8 cellular contexts compared by ENCODE assay signal in the genomic region with DNA sequence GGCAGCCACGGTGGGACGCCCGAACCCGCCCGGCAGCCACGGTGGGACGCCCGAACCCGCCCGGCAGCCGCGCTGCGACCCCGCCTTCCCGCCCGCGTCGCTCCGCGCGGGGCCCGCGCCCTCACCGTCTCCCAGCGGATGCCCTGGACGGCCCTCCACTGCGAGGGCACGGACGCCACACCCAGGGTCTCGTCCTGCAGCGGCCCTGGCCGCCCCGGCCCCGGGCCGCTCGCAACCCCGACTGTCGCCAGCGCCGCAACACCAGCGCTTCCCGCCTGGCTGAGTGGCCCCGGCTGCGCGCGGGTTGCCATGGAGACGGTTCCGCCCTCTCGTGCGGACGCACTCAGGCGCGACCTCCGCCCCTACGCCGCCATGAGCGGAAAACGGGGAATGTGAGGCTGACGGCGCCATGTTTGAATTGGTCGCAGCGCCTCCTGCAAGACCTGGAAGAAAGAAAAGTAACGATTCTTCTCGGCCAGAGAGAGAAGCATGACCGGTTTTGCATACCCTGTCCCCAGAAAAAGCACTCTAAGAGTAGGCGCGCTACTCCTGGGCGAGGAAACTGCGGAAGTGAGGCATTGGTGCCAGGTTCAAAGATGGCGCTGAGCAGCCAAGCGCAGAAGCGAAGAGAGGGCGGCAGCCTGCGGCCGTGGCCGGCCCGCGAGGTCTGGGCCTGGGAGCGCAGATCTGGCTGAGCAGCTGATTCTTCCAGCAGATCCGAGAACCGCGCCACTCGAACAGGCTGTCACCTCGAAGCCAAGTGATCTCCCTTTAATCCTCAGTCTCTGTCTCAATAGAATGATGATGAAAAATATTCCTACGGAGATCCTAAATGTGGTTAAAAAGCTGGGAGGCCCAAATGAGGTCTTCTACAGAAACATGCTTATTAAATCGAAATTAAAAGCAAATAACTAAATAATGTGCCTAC. TPM values are rescaled to one million over a fixed set of nuclear protein-coding genes. Genes with fewer than 3 reads are reported as not detected.
A peak's percentile ranks its signal among the peaks of the same experiment; 100 is the strongest.
DNase-seq lines count a peak whose midpoint lies in the region; TF ChIP-seq lines count a peak whose summit lies in the region.

A gene (minus strand): TSS at position 432 of the 928 bp plus-strand sequence. CDS start 121 bp downstream, at position 311.

- H3K36me3 ChIP-seq in SK-N-SH (replicated peaks in 1 of 2; ENCODE audit: control insufficient read depth in 1 of 2, insufficient read depth in 2 of 2, low read length in 1 of 2) (no peaks in the 10 kb centered on the region), suprapubic skin (no peaks in the 10 kb centered on the region)

- no peaks in the 10 kb centered on the region for H3K4me1 ChIP-seq in SK-N-SH (ENCODE audit: control insufficient read depth in 1 of 2, insufficient read depth in 2 of 2, low read depth in 1 of 2, low read length in 1 of 2)
- peaks cover 8% of the 10 kb centered on the region for H3K4me1 ChIP-seq in suprapubic skin

- no peaks in the 10 kb centered on the region for H4K20me1 ChIP-seq in SK-N-SH (ENCODE audit: insufficient read depth)

- H3K27me3 ChIP-seq in SK-N-SH (ENCODE audit: insufficient read depth) (no peaks in the 10 kb centered on the region), suprapubic skin (no peaks in the 10 kb centered on the region)

- peak within 1 kb of the TSS; percentile 59 for H3K4me3 ChIP-seq in HFF-Myc (replicated peaks; ENCODE audit: low read depth, low read length)
- H3K4me3 ChIP-seq in NB4 (ENCODE audit: low read depth, low read length) = peak within 1 kb of the TSS; percentile 92
- peak within 1 kb of the TSS; percentile 59 to 69 for H3K4me3 ChIP-seq in SK-N-SH (ENCODE audit: low read depth in 2 of 2, low read length in 1 of 2)
- H3K4me3 ChIP-seq in suprapubic skin = peak within 1 kb of the TSS; percentile 91

- peak within 1 kb of the TSS; percentile 83 for H3K9ac ChIP-seq in SK-N-SH

- no peak for TF ChIP-seq RAD21 in SK-N-SH (IDR thresholded peaks at IDR 0.05; ENCODE audit: low read length)

- H3K9me3 ChIP-seq in SK-N-SH = no peaks in the 10 kb centered on the region
- H3K9me3 ChIP-seq in suprapubic skin = no peaks in the 10 kb centered on the region

- H2AFZ ChIP-seq in SK-N-SH (ENCODE audit: low read depth) = peak within 1 kb of the TSS; percentile 96

- CTCF ChIA-PET in SK-N-SH (lab: Yijun Ruan, JAX) = interaction anchor here (1.6 kb wide), 1 partner anchor 45 kb away, joined by 7 read pairs; a partner anchor contains a TSS

- DNase-seq in GM04503 (ENCODE audit: low read depth) (peak; percentile 52), HFF-Myc (ENCODE audit: extremely low read depth, low read depth) (peak; percentile 83), NB4 (ENCODE audit: low read depth) (peak; percentile 96), SK-N-SH (peak; percentile 98), glomerular endothelial cell (ENCODE audit: extremely low read depth, low read depth, low spot score) (peak; percentile 79), occipital lobe (lab: John Stamatoyannopoulos, UW) (peak; percentile 87), suprapubic skin (ENCODE audit: low spot score in 2 of 2) (peak; percentile 97)
- peak; percentile 97 for DNase-seq in activated naive CD4-positive, alpha-beta T cell treated with anti-CD3 and anti-CD28 coated beads, Interleukin-2, amount 50 U/mL, for 16 hours

- TF ChIP-seq POLR2A in NB4 (IDR thresholded peaks at IDR 0.05; ENCODE audit: extremely low read depth, insufficient read length) (peak; percentile 49), suprapubic skin (IDR thresholded peaks at IDR 0.05) (peak in 1 of 2 donors; percentile 18)

- TF ChIP-seq EP300 in SK-N-SH (IDR thresholded peaks at IDR 0.05; ENCODE audit: borderline replicate concordance in 1 of 2, low read depth in 1 of 2, low read length in 1 of 2) (no peak), suprapubic skin (IDR thresholded peaks at IDR 0.05) (no peak)

- H3K27ac ChIP-seq in SK-N-SH (ENCODE audit: low read depth in 2 of 2, low read length in 1 of 2) (peak within 1 kb of the TSS; percentile 94 to 98), suprapubic skin (peak within 1 kb of the TSS; percentile 99)

- POLR2A ChIA-PET in SK-N-SH (lab: Yijun Ruan, JAX) = interaction anchor here (1.1 kb wide), 1 partner anchor 161 kb away, joined by 3 read pairs; no protein-coding TSS in a partner anchor

- 2% methylated on average over 35 of the region's 86 CpGs for WGBS in SK-N-SH (ENCODE audit: low lambda C conversion rate)
- WGBS in suprapubic skin = 1% methylated on average over 66 of the region's 86 CpGs

- peaks cover 34% of the 10 kb centered on the region for H3K79me2 ChIP-seq in SK-N-SH (ENCODE audit: insufficient read depth)

- H3K9me2 ChIP-seq in SK-N-SH = no peaks in the 10 kb centered on the region

- peak within 1 kb of the TSS; percentile 72 for H3K4me2 ChIP-seq in SK-N-SH

- TF ChIP-seq CTCF in HFF-Myc (IDR thresholded peaks at IDR 0.05; ENCODE audit: low read depth, low read length, missing control alignments) (no peak), NB4 (IDR thresholded peaks at IDR 0.05; ENCODE audit: low read depth, low read length) (no peak), SK-N-SH (IDR thresholded peaks at IDR 0.05) (no peak), suprapubic skin (IDR thresholded peaks at IDR 0.05) (no peak)

- H3F3A ChIP-seq in SK-N-SH (replicated peaks; ENCODE audit: insufficient read depth) = peaks cover 10% of the 10 kb centered on the region

TF ChIP-seq in SK-N-SH, 30 proteins besides CTCF, POLR2A, EP300 and RAD21 (continues in another document):
- TF ChIP-seq RFX5 (IDR thresholded peaks at IDR 0.05; ENCODE audit: low read length) (no peak), YY1 (IDR thresholded peaks at IDR 0.05; ENCODE audit: low read depth) (peak; percentile 100), RXRA (IDR thresholded peaks at IDR 0.05; ENCODE audit: borderline replicate concordance, low read depth) (no peak), GABPA (IDR thresholded peaks at IDR 0.05; ENCODE audit: low read depth) (peak; percentile 68), RCOR1 (IDR thresholded peaks at IDR 0.05; ENCODE audit: low read length) (no peak), TAF1 (IDR thresholded peaks at IDR 0.05; ENCODE audit: borderline replicate concordance, low read depth, low read length) (peak; percentile 91), NRF1 (IDR thresholded peaks at IDR 0.05; ENCODE audit: low read depth, low read length) (0 out of 2 replicates have a peak, but pooled peaks have one; percentile 9), POLR2AphosphoS5 (IDR thresholded peaks at IDR 0.05; ENCODE audit: low read depth, low read length) (peak; percentile 46), ELF1 (IDR thresholded peaks at IDR 0.05) (peak; percentile 86), TEAD4 (IDR thresholded peaks at IDR 0.05; ENCODE audit: borderline replicate concordance, insufficient read depth) (peak; percentile 62; the same call in 1 of the 2 replicates)
- TF ChIP-seq, protein P1, sequence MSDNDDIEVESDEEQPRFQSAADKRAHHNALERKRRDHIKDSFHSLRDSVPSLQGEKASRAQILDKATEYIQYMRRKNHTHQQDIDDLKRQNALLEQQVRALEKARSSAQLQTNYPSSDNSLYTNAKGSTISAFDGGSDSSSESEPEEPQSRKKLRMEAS (IDR thresholded peaks at IDR 0.05; ENCODE audit: low read depth) = peak; percentile 85
- TF ChIP-seq, protein P2, sequence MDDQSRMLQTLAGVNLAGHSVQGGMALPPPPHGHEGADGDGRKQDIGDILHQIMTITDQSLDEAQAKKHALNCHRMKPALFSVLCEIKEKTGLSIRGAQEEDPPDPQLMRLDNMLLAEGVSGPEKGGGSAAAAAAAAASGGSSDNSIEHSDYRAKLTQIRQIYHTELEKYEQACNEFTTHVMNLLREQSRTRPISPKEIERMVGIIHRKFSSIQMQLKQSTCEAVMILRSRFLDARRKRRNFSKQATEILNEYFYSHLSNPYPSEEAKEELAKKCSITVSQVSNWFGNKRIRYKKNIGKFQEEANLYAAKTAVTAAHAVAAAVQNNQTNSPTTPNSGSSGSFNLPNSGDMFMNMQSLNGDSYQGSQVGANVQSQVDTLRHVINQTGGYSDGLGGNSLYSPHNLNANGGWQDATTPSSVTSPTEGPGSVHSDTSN (IDR thresholded peaks at IDR 0.05) = no peak
- TF ChIP-seq, protein P3, sequence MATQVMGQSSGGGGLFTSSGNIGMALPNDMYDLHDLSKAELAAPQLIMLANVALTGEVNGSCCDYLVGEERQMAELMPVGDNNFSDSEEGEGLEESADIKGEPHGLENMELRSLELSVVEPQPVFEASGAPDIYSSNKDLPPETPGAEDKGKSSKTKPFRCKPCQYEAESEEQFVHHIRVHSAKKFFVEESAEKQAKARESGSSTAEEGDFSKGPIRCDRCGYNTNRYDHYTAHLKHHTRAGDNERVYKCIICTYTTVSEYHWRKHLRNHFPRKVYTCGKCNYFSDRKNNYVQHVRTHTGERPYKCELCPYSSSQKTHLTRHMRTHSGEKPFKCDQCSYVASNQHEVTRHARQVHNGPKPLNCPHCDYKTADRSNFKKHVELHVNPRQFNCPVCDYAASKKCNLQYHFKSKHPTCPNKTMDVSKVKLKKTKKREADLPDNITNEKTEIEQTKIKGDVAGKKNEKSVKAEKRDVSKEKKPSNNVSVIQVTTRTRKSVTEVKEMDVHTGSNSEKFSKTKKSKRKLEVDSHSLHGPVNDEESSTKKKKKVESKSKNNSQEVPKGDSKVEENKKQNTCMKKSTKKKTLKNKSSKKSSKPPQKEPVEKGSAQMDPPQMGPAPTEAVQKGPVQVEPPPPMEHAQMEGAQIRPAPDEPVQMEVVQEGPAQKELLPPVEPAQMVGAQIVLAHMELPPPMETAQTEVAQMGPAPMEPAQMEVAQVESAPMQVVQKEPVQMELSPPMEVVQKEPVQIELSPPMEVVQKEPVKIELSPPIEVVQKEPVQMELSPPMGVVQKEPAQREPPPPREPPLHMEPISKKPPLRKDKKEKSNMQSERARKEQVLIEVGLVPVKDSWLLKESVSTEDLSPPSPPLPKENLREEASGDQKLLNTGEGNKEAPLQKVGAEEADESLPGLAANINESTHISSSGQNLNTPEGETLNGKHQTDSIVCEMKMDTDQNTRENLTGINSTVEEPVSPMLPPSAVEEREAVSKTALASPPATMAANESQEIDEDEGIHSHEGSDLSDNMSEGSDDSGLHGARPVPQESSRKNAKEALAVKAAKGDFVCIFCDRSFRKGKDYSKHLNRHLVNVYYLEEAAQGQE (IDR thresholded peaks at IDR 0.05; ENCODE audit: low read depth, low read length) = peak; percentile 71

RNA-seq across cellular contexts. Expression of the gene that starts here (rescaled TPM):
- polyA plus RNA-seq in SK-N-SH (2012; rRNA removed) = 57.2 and 73.7 TPM in 2 replicates
- polyA plus RNA-seq in SK-N-SH (2012; cell fraction: cytosol; rRNA removed) = 26.1 and 39.0 TPM in 2 replicates
- polyA plus RNA-seq in SK-N-SH (2012; cell fraction: nucleus; rRNA removed) = 102 and 199 TPM in 2 replicates
- total RNA-seq in glomerular endothelial cell (55.0 and 71.9 TPM in 2 replicates), occipital lobe (32.0 TPM), suprapubic skin (10 to 100 TPM; 43.5 to 52.4 (median 45.8) TPM)

Comparison
In these comparisons a context has a peak if more than half of its experiments do, and no peak if none do; other contexts are left out.
1. Peak in every context shown above with its lines: DNase-seq, H3K4me3 ChIP-seq and H3K27ac ChIP-seq.